In the genomic region with DNA sequence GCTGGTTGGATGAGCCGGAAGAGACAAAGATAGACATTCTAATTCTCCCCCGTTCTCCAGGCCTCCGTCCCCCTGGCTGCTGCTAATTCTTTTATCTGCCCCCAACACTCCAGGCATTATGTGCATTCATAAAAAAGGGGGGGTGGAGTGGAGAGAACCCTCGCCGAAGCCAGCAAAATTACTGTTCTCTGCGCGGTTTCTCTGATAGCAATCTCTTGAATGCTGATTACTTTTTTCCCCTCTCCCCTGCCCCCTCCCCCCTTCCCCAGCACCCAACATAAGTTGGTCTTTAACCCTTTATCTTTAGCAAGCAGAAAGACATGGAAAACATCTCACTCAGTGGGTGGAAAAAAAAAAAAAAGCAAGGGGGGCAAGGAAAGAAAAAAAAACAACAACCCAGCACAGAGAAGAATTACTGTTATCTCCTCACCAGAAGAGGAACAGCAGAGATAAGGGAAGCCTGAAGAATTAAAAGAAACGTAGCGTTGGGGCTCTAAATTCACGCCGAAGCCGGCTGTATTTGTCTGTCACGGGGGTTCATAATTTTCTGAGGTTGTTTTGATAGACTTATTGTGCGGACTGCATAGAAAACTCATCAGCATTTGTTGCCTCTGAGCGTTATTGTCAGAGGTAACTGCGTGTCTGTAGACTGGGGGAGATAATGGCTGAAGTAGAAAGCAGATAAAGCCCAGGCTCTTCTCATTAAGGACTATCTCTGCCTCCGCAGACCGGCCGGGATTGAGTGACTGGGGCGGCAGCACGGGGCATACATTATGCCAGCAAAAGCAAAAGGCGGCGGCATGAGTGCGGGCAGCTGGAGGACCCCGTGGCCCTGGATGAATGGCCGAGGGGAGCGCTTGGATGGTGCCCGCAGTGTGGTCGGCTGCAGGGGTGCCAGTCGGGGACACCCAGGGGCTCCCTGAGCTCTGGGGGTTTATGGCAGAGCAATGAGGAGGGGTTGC, we compare ENCODE assay signal across 1 cellular context.
TF ChIP-seq lines count a peak whose summit lies in the region.

No MANE protein-coding gene starts in this region.

TF ChIP-seq in K562, 482 proteins besides CTCF, POLR2A, EP300 and RAD21 (continued from another document and continues in another):
- no peak for TF ChIP-seq CTCFL (IDR thresholded peaks at IDR 0.05; ENCODE audit: borderline replicate concordance, insufficient read depth, low read depth, low read length, poor library complexity, severe bottlenecking)
- TF ChIP-seq SMARCA5 (IDR thresholded peaks at IDR 0.05) = no peak; the same call in 1 of the 2 replicates
- TF ChIP-seq ZBTB7A (IDR thresholded peaks at IDR 0.05; ENCODE audit: borderline replicate concordance, control insufficient read depth, low read depth, low read length) = peak; percentile 26; the same call in 1 of the 2 replicates
- TF ChIP-seq, protein P1, sequence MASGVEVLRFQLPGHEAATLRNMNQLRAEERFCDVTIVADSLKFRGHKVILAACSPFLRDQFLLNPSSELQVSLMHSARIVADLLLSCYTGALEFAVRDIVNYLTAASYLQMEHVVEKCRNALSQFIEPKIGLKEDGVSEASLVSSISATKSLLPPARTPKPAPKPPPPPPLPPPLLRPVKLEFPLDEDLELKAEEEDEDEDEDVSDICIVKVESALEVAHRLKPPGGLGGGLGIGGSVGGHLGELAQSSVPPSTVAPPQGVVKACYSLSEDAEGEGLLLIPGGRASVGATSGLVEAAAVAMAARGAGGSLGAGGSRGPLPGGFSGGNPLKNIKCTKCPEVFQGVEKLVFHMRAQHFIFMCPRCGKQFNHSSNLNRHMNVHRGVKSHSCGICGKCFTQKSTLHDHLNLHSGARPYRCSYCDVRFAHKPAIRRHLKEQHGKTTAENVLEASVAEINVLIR (CRISPR knock-in tag; IDR thresholded peaks at IDR 0.05) = no peak
- TF ChIP-seq SRSF3 (IDR thresholded peaks at IDR 0.05; ENCODE audit: insufficient read depth, low read length) = no peak
- TF ChIP-seq MEF2D (tag; conservative IDR thresholded peaks at IDR 0.05; ENCODE audit: low read depth) = no peak
- TF ChIP-seq ZNF444 (CRISPR knock-in tag; IDR thresholded peaks at IDR 0.05) = no peak
- no peak for TF ChIP-seq NR1H2 (CRISPR knock-in tag; IDR thresholded peaks at IDR 0.05)
- TF ChIP-seq ZKSCAN3 (CRISPR knock-in tag; IDR thresholded peaks at IDR 0.05) = no peak
- TF ChIP-seq, protein P2, sequence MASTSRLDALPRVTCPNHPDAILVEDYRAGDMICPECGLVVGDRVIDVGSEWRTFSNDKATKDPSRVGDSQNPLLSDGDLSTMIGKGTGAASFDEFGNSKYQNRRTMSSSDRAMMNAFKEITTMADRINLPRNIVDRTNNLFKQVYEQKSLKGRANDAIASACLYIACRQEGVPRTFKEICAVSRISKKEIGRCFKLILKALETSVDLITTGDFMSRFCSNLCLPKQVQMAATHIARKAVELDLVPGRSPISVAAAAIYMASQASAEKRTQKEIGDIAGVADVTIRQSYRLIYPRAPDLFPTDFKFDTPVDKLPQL (IDR thresholded peaks at IDR 0.05; ENCODE audit: extremely low read depth, insufficient read length) = no peak
- no peak for TF ChIP-seq ZNF347 (CRISPR knock-in tag; IDR thresholded peaks at IDR 0.05; ENCODE audit: low read depth)
- peak; percentile 57 for TF ChIP-seq KLF16 (IDR thresholded peaks at IDR 0.05)
- no peak for TF ChIP-seq TAF9B (IDR thresholded peaks at IDR 0.05; ENCODE audit: partially characterized antibody)
- no peak for TF ChIP-seq CBFB (CRISPR knock-in tag; IDR thresholded peaks at IDR 0.05)
- no peak for TF ChIP-seq KDM2B (CRISPR knock-in tag; IDR thresholded peaks at IDR 0.05)
- peak; percentile 94 for TF ChIP-seq SMARCE1 (IDR thresholded peaks at IDR 0.05)
- TF ChIP-seq ERF (CRISPR knock-in tag; IDR thresholded peaks at IDR 0.05) = no peak
- no peak for TF ChIP-seq LCOR (CRISPR knock-in tag; IDR thresholded peaks at IDR 0.05)
- peak in 1 of 2 experiments; percentile 79; a peak in 1 of 4 replicates for TF ChIP-seq HDAC1 (IDR thresholded peaks at IDR 0.05)
- no peak for TF ChIP-seq ZNF316 (IDR thresholded peaks at IDR 0.05)
- TF ChIP-seq POLR3G (IDR thresholded peaks at IDR 0.05; ENCODE audit: extremely low read depth, insufficient read length, insufficient replicate concordance) = no peak
- no peak for TF ChIP-seq ETV5 (CRISPR knock-in tag; IDR thresholded peaks at IDR 0.05; ENCODE audit: low read depth)
- TF ChIP-seq MYBL2 (IDR thresholded peaks at IDR 0.05; ENCODE audit: low read depth) = no peak
- TF ChIP-seq MYBL2 (CRISPR knock-in tag; IDR thresholded peaks at IDR 0.05; ENCODE audit: borderline replicate concordance) = no peak
- TF ChIP-seq NFE2 (IDR thresholded peaks at IDR 0.05; ENCODE audit: low read depth) = no peak
- TF ChIP-seq, protein P3, sequence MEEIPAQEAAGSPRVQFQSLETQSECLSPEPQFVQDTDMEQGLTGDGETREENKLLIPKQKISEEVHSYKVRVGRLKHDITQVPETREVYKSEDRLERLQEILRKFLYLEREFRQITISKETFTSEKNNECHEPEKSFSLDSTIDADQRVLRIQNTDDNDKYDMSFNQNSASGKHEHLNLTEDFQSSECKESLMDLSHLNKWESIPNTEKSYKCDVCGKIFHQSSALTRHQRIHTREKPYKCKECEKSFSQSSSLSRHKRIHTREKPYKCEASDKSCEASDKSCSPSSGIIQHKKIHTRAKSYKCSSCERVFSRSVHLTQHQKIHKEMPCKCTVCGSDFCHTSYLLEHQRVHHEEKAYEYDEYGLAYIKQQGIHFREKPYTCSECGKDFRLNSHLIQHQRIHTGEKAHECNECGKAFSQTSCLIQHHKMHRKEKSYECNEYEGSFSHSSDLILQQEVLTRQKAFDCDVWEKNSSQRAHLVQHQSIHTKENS (CRISPR knock-in tag; IDR thresholded peaks at IDR 0.05) = no peak
- no peak for TF ChIP-seq YBX1 (IDR thresholded peaks at IDR 0.05)
- TF ChIP-seq FUS (optimal IDR thresholded peaks at IDR 0.05; ENCODE audit: low read depth, low read length) = no peak
- peak; percentile 87 for TF ChIP-seq TEAD4 (IDR thresholded peaks at IDR 0.05; ENCODE audit: low read length)
- TF ChIP-seq TEAD4 (CRISPR knock-in tag; IDR thresholded peaks at IDR 0.05; ENCODE audit: borderline replicate concordance) = no peak
- no peak for TF ChIP-seq KDM4B (IDR thresholded peaks at IDR 0.05; ENCODE audit: borderline replicate concordance in 2 of 2, low read depth in 1 of 2)
- TF ChIP-seq BCLAF1 (IDR thresholded peaks at IDR 0.05; ENCODE audit: borderline replicate concordance in 1 of 2, control insufficient read depth in 1 of 2, low read depth in 2 of 2, low read length in 1 of 2) = no peak
- TF ChIP-seq, protein P4, sequence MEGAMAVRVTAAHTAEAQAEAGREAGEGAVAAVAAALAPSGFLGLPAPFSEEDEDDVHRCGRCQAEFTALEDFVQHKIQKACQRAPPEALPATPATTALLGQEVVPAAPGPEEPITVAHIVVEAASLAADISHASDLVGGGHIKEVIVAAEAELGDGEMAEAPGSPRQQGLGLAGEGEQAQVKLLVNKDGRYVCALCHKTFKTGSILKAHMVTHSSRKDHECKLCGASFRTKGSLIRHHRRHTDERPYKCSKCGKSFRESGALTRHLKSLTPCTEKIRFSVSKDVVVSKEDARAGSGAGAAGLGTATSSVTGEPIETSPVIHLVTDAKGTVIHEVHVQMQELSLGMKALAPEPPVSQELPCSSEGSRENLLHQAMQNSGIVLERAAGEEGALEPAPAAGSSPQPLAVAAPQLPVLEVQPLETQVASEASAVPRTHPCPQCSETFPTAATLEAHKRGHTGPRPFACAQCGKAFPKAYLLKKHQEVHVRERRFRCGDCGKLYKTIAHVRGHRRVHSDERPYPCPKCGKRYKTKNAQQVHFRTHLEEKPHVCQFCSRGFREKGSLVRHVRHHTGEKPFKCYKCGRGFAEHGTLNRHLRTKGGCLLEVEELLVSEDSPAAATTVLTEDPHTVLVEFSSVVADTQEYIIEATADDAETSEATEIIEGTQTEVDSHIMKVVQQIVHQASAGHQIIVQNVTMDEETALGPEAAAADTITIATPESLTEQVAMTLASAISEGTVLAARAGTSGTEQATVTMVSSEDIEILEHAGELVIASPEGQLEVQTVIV (CRISPR knock-in tag; IDR thresholded peaks at IDR 0.05; ENCODE audit: borderline replicate concordance) = no peak
- no peak for TF ChIP-seq CHD2 (IDR thresholded peaks at IDR 0.05; ENCODE audit: low read depth, low read length)
- TF ChIP-seq, protein P5, sequence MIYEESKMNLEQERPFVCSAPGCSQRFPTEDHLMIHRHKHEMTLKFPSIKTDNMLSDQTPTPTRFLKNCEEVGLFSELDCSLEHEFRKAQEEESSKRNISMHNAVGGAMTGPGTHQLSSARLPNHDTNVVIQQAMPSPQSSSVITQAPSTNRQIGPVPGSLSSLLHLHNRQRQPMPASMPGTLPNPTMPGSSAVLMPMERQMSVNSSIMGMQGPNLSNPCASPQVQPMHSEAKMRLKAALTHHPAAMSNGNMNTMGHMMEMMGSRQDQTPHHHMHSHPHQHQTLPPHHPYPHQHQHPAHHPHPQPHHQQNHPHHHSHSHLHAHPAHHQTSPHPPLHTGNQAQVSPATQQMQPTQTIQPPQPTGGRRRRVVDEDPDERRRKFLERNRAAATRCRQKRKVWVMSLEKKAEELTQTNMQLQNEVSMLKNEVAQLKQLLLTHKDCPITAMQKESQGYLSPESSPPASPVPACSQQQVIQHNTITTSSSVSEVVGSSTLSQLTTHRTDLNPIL (CRISPR knock-in tag; IDR thresholded peaks at IDR 0.05) = no peak
- no peak for TF ChIP-seq CHD1 (IDR thresholded peaks at IDR 0.05; ENCODE audit: low read length)
- TF ChIP-seq TBP (optimal IDR thresholded peaks at IDR 0.05; ENCODE audit: low read depth, low read length) = peak; percentile 12
- no peak for TF ChIP-seq NFRKB (IDR thresholded peaks at IDR 0.05; ENCODE audit: low read depth)
- no peak for TF ChIP-seq SETDB1 (IDR thresholded peaks at IDR 0.05; ENCODE audit: low read length)
- no peak for TF ChIP-seq NR3C1 (CRISPR knock-in tag; IDR thresholded peaks at IDR 0.05)
- peak; percentile 96 for TF ChIP-seq HMGN3 (IDR thresholded peaks at IDR 0.05; ENCODE audit: borderline replicate concordance, extremely low read depth, insufficient read length, low read depth, low read length)
- TF ChIP-seq, protein P6, sequence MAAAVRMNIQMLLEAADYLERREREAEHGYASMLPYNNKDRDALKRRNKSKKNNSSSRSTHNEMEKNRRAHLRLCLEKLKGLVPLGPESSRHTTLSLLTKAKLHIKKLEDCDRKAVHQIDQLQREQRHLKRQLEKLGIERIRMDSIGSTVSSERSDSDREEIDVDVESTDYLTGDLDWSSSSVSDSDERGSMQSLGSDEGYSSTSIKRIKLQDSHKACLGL (CRISPR knock-in tag; IDR thresholded peaks at IDR 0.05; ENCODE audit: borderline replicate concordance, poor library complexity, severe bottlenecking) = no peak
- no peak for TF ChIP-seq CHCHD3 (CRISPR knock-in tag; IDR thresholded peaks at IDR 0.05)
- TF ChIP-seq ZNF764 (CRISPR knock-in tag; IDR thresholded peaks at IDR 0.05; ENCODE audit: low read depth) = no peak
- TF ChIP-seq ZNF121 (CRISPR knock-in tag; conservative IDR thresholded peaks at IDR 0.05) = no peak
- no peak for TF ChIP-seq POLR2B (IDR thresholded peaks at IDR 0.05; ENCODE audit: low read depth, partially characterized antibody)
- TF ChIP-seq, protein P7, sequence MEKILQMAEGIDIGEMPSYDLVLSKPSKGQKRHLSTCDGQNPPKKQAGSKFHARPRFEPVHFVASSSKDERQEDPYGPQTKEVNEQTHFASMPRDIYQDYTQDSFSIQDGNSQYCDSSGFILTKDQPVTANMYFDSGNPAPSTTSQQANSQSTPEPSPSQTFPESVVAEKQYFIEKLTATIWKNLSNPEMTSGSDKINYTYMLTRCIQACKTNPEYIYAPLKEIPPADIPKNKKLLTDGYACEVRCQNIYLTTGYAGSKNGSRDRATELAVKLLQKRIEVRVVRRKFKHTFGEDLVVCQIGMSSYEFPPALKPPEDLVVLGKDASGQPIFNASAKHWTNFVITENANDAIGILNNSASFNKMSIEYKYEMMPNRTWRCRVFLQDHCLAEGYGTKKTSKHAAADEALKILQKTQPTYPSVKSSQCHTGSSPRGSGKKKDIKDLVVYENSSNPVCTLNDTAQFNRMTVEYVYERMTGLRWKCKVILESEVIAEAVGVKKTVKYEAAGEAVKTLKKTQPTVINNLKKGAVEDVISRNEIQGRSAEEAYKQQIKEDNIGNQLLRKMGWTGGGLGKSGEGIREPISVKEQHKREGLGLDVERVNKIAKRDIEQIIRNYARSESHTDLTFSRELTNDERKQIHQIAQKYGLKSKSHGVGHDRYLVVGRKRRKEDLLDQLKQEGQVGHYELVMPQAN (IDR thresholded peaks at IDR 0.05; ENCODE audit: borderline replicate concordance) = no peak
- TF ChIP-seq SMARCA4 (IDR thresholded peaks at IDR 0.05) = peak; percentile 96
- no peak for TF ChIP-seq RBM17 (IDR thresholded peaks at IDR 0.05; ENCODE audit: borderline replicate concordance, low read depth, low read length)
- TF ChIP-seq NCOA6 (IDR thresholded peaks at IDR 0.05) = no peak
